10 cellular contexts compared by ENCODE assay signal in genomic region chr11:122852071-122852831, GRCh38. TPM values are rescaled to one million over a fixed set of nuclear protein-coding genes. Genes with fewer than 3 reads are reported as not detected.
DNase-seq lines count a peak whose midpoint lies in the region; ATAC-seq and TF ChIP-seq lines count a peak whose summit lies in the region.
"Had no signal": no experiment of that assay in that cellular context is flagged by ENCODE, and none has a peak within 500 bp of the region (broad histone marks: within the 10 kb centered on the region; RNA-seq: fewer than 3 reads in every experiment).

No MANE protein-coding gene starts in this region.

- H3K36me3 ChIP-seq in MM.1S (replicated peaks; ENCODE audit: insufficient read depth, low read length), result no peaks in the 10 kb centered on the region

- H3K27ac ChIP-seq in MM.1S (ENCODE audit: low read length), result no peak overlapping the region
- H3K27ac ChIP-seq: C4-2B had no signal

- H3K9me3 ChIP-seq in MM.1S (replicated peaks; ENCODE audit: insufficient read depth, low read length), result no peaks in the 10 kb centered on the region

- H3K9me3 Mint-ChIP-seq in activated naive CD8-positive, alpha-beta T cell (ENCODE audit: low read depth), result no peaks in the 10 kb centered on the region

- H3K27me3 ChIP-seq in MM.1S (replicated peaks; ENCODE audit: insufficient read depth, low read length), result no peaks in the 10 kb centered on the region

- H3K27ac Mint-ChIP-seq in activated naive CD8-positive, alpha-beta T cell, result peak overlapping the region; percentile 94

- peak overlapping the region; percentile 79 for H3K4me3 Mint-ChIP-seq in activated naive CD8-positive, alpha-beta T cell

- H4K20me1 ChIP-seq in MM.1S (ENCODE audit: insufficient read depth, low read length), result no peaks in the 10 kb centered on the region

- no peaks in the 10 kb centered on the region for H3K79me2 ChIP-seq in MM.1S (ENCODE audit: low read length)

- H3F3A ChIP-seq in MM.1S (ENCODE audit: insufficient read depth, low read length), result no peaks in the 10 kb centered on the region

- DNase-seq in AG10803 (ENCODE audit: low read depth) (peak; percentile 32), MM.1S (no peak), myocyte (ENCODE audit: low read depth) (peak; percentile 21), kidney glomerular epithelial cell (lab: John Stamatoyannopoulos, UW) (no peak), Right ventricle myocardium superior (no peak), NCI-H187 (lab: John Stamatoyannopoulos, UW) (no peak), COLO829 (ENCODE audit: low spot score) (no peak)
- DNase-seq: aorta had no signal

- H3K4me3 ChIP-seq in AG10803 (ENCODE audit: low read length) (no peak overlapping the region), MM.1S (ENCODE audit: low read length) (no peak overlapping the region)

- no peak for ATAC-seq in Right ventricle myocardium superior (ENCODE audit: poor library complexity)

- peaks cover 22% of the 10 kb centered on the region for H3K36me3 Mint-ChIP-seq in activated naive CD8-positive, alpha-beta T cell

- H2AFZ ChIP-seq in MM.1S (ENCODE audit: low read length), result peak overlapping the region; percentile 22; the same call in 1 of the 2 replicates

- H3K4me2 ChIP-seq in MM.1S (ENCODE audit: low read depth, low read length), result 0 out of 2 replicates have a peak overlapping the region, but pooled peaks have one; percentile 15

- no peaks in the 10 kb centered on the region for H3K27me3 Mint-ChIP-seq in activated naive CD8-positive, alpha-beta T cell

- H3K4me1 Mint-ChIP-seq in activated naive CD8-positive, alpha-beta T cell (ENCODE audit: low read depth), result peaks cover 84% of the 10 kb centered on the region

- intact Hi-C loops in Right ventricle myocardium superior (cut with DNase I), result loop anchor here (5.0 to 10.0 kb wide), 3 partner anchors 55 to 267 kb away; no protein-coding TSS in a partner anchor

- no peaks in the 10 kb centered on the region for H3K4me1 ChIP-seq in MM.1S (ENCODE audit: low read length)

- H3K9me2 ChIP-seq in MM.1S (replicated peaks; ENCODE audit: insufficient read depth, low read length), result no peaks in the 10 kb centered on the region

- H3K9ac ChIP-seq in MM.1S (ENCODE audit: low read length), result no peak overlapping the region

- TF ChIP-seq CTCF in AG10803 (conservative IDR thresholded peaks at IDR 0.05; ENCODE audit: low read length) (no peak), MM.1S (IDR thresholded peaks at IDR 0.05; ENCODE audit: low read length) (no peak)

RNA-seq across cellular contexts. Expression of gene CRTAM, which starts 14.0 kb away (rescaled TPM):
- 0.16 TPM in 1 of 2 replicates, not detected in the other for total RNA-seq in myocyte
- not detected for polyA plus RNA-seq in myocyte (2012)
- total RNA-seq in Right ventricle myocardium superior, result 0.11 TPM
- polyA plus RNA-seq: aorta had no signal

RNA-seq across cellular contexts. Expression of gene JHY, which starts 30.3 kb away (rescaled TPM):
- total RNA-seq in myocyte, result 0.32 and 0.68 TPM in 2 replicates
- 1.5 TPM for polyA plus RNA-seq in myocyte (2012)
- 2.6 TPM for total RNA-seq in Right ventricle myocardium superior

Comparison
In these comparisons a context has a peak if more than half of its experiments do, and no peak if none do; other contexts are left out.
1. DNase-seq: peak in AG10803 (single experiment) and myocyte (single experiment); none in MM.1S (single experiment), kidney glomerular epithelial cell (single experiment), Right ventricle myocardium superior (single experiment), NCI-H187 (0 of 2) and COLO829 (single experiment).